ENCODE assay signal across 1 cellular context in the genomic region with DNA sequence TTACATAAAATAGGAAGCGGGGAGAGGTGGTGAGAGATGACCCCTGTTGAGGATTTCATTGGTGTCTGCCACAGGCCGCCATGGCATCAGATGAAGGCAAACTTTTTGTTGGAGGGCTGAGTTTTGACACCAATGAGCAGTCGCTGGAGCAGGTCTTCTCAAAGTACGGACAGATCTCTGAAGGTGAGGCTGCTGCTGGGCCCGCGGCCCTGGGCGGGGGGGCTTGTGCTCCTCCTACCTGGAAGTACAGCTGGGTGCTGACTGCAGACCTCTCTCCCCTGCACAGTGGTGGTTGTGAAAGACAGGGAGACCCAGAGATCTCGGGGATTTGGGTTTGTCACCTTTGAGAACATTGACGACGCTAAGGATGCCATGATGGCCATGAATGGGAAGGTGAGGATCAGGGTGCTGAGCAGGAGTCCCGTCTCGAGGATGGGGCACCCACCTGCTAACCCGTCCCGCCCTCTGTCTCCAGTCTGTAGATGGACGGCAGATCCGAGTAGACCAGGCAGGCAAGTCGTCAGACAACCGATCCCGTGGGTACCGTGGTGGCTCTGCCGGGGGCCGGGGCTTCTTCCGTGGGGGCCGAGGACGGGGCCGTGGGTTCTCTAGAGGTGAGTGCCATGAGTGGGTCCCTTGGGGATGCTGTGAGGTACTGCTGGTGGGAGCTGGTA.
TF ChIP-seq lines count a peak whose summit lies in the region.

No MANE protein-coding gene starts in this region.

TF ChIP-seq in HepG2, 621 proteins besides CTCF, POLR2A, EP300 and RAD21:
- TF ChIP-seq ZC3H4 (CRISPR knock-in tag; IDR thresholded peaks at IDR 0.05; ENCODE audit: borderline replicate concordance), result peak; percentile 83; the same call in 1 of the 2 replicates
- TF ChIP-seq YEATS2 (CRISPR knock-in tag; IDR thresholded peaks at IDR 0.05; ENCODE audit: borderline replicate concordance), result no peak
- no peak for TF ChIP-seq SP2 (CRISPR knock-in tag; IDR thresholded peaks at IDR 0.05)
- no peak for TF ChIP-seq MEIS1 (CRISPR knock-in tag; IDR thresholded peaks at IDR 0.05; ENCODE audit: borderline replicate concordance)
- TF ChIP-seq FOSL2 (CRISPR knock-in tag; IDR thresholded peaks at IDR 0.05), result no peak
- 0 out of 2 replicates have a peak, but pooled peaks have one; percentile 26 for TF ChIP-seq ZNF607 (CRISPR knock-in tag; IDR thresholded peaks at IDR 0.05; ENCODE audit: borderline replicate concordance)
- TF ChIP-seq ZNF740 (CRISPR knock-in tag; IDR thresholded peaks at IDR 0.05), result peak; percentile 68; the same call in 1 of the 2 replicates
- TF ChIP-seq POLR2G (IDR thresholded peaks at IDR 0.05; ENCODE audit: low read depth, low read length), result peak; percentile 17; the same call in 1 of the 2 replicates
- TF ChIP-seq AGO2 (optimal IDR thresholded peaks at IDR 0.05; ENCODE audit: low read depth, low read length), result peak; percentile 91
- TF ChIP-seq PTBP1 (IDR thresholded peaks at IDR 0.05; ENCODE audit: low read depth, low read length, poor library complexity, severe bottlenecking), result no peak
- TF ChIP-seq, protein P1, sequence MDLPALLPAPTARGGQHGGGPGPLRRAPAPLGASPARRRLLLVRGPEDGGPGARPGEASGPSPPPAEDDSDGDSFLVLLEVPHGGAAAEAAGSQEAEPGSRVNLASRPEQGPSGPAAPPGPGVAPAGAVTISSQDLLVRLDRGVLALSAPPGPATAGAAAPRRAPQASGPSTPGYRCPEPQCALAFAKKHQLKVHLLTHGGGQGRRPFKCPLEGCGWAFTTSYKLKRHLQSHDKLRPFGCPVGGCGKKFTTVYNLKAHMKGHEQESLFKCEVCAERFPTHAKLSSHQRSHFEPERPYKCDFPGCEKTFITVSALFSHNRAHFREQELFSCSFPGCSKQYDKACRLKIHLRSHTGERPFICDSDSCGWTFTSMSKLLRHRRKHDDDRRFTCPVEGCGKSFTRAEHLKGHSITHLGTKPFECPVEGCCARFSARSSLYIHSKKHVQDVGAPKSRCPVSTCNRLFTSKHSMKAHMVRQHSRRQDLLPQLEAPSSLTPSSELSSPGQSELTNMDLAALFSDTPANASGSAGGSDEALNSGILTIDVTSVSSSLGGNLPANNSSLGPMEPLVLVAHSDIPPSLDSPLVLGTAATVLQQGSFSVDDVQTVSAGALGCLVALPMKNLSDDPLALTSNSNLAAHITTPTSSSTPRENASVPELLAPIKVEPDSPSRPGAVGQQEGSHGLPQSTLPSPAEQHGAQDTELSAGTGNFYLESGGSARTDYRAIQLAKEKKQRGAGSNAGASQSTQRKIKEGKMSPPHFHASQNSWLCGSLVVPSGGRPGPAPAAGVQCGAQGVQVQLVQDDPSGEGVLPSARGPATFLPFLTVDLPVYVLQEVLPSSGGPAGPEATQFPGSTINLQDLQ (CRISPR knock-in tag; IDR thresholded peaks at IDR 0.05), result peak; percentile 33; the same call in 1 of the 2 replicates
- no peak for TF ChIP-seq SIX4 (CRISPR knock-in tag; IDR thresholded peaks at IDR 0.05)
- no peak for TF ChIP-seq MAF1 (CRISPR knock-in tag; IDR thresholded peaks at IDR 0.05; ENCODE audit: borderline replicate concordance)
- no peak for TF ChIP-seq ZNF570 (CRISPR knock-in tag; IDR thresholded peaks at IDR 0.05; ENCODE audit: borderline replicate concordance)
- TF ChIP-seq RBFOX2 (IDR thresholded peaks at IDR 0.05; ENCODE audit: low read depth, low read length), result peak; percentile 33
- TF ChIP-seq CCAR2 (optimal IDR thresholded peaks at IDR 0.05; ENCODE audit: low read depth, low read length), result no peak
- peak; percentile 59 for TF ChIP-seq POLR2AphosphoS5 (IDR thresholded peaks at IDR 0.05; ENCODE audit: low read depth, low read length)
TF ChIP-seq in HepG2: peak in this region for 8.
